1 cellular context compared by ENCODE assay signal in the genomic region with DNA sequence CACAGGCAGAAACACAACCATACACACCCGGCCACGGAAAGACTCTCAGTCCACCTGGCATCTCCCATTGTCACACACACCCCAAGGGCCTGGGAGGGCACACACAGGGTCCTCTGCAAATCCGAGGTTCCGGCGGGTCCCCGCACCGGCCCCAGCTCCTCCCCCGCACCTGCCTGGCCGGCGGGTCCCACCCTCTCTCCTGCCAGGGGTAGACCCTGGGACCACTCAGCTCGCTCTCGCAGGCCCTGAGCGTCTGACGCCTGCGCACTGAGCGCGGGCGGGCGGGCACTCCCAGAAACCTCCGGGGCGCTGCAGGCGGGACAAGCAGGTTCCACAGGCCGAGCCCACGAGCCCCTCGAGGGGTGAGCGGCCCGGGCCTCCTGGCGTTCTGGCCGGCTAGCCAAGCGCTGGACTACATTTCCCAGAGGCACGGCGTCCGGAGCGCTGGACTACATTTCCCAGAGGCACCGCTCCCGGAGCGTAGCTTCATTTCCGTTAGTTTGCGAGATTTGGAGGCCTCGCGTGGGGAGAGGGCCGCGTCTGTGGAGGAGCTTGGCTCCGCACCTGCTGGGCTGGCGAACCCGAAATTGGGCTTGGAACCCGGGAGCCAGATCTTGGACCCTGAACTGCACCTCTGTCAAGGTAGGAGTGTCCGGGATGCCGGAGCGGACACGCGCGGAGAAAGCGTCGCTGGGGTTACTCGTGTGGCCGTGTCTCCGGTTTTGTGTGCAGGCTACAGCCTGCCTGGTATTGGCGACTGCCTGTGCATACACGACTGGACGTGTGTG.
A peak's percentile ranks its signal among the peaks of the same experiment; 100 is the strongest.
TF ChIP-seq lines count a peak whose summit lies in the region.

A gene (plus strand): TSS at position 505 of the 788 bp plus-strand sequence. CDS start 10,686 bp downstream, outside the sequence.

TF ChIP-seq in HepG2, 621 proteins besides CTCF, POLR2A, EP300 and RAD21 (continued from another document and continues in another):
- TF ChIP-seq, protein P1, sequence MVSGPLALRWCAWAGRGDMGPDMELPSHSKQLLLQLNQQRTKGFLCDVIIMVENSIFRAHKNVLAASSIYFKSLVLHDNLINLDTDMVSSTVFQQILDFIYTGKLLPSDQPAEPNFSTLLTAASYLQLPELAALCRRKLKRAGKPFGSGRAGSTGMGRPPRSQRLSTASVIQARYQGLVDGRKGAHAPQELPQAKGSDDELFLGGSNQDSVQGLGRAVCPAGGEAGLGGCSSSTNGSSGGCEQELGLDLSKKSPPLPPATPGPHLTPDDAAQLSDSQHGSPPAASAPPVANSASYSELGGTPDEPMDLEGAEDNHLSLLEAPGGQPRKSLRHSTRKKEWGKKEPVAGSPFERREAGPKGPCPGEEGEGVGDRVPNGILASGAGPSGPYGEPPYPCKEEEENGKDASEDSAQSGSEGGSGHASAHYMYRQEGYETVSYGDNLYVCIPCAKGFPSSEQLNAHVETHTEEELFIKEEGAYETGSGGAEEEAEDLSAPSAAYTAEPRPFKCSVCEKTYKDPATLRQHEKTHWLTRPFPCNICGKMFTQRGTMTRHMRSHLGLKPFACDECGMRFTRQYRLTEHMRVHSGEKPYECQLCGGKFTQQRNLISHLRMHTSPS (CRISPR knock-in tag; IDR thresholded peaks at IDR 0.05; ENCODE audit: low read depth) = no peak
- no peak for TF ChIP-seq ZFP36L1 (CRISPR knock-in tag; IDR thresholded peaks at IDR 0.05)
- no peak for TF ChIP-seq PAX8 (CRISPR knock-in tag; IDR thresholded peaks at IDR 0.05; ENCODE audit: borderline replicate concordance)
- TF ChIP-seq, protein P2, sequence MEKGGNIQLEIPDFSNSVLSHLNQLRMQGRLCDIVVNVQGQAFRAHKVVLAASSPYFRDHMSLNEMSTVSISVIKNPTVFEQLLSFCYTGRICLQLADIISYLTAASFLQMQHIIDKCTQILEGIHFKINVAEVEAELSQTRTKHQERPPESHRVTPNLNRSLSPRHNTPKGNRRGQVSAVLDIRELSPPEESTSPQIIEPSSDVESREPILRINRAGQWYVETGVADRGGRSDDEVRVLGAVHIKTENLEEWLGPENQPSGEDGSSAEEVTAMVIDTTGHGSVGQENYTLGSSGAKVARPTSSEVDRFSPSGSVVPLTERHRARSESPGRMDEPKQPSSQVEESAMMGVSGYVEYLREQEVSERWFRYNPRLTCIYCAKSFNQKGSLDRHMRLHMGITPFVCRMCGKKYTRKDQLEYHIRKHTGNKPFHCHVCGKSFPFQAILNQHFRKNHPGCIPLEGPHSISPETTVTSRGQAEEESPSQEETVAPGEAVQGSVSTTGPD (CRISPR knock-in tag; IDR thresholded peaks at IDR 0.05) = no peak
- TF ChIP-seq REXO4 (CRISPR knock-in tag; IDR thresholded peaks at IDR 0.05; ENCODE audit: borderline replicate concordance) = no peak
- no peak for TF ChIP-seq PHF5A (CRISPR knock-in tag; IDR thresholded peaks at IDR 0.05; ENCODE audit: low read depth, unreplicated experiment)
- TF ChIP-seq, protein P3, sequence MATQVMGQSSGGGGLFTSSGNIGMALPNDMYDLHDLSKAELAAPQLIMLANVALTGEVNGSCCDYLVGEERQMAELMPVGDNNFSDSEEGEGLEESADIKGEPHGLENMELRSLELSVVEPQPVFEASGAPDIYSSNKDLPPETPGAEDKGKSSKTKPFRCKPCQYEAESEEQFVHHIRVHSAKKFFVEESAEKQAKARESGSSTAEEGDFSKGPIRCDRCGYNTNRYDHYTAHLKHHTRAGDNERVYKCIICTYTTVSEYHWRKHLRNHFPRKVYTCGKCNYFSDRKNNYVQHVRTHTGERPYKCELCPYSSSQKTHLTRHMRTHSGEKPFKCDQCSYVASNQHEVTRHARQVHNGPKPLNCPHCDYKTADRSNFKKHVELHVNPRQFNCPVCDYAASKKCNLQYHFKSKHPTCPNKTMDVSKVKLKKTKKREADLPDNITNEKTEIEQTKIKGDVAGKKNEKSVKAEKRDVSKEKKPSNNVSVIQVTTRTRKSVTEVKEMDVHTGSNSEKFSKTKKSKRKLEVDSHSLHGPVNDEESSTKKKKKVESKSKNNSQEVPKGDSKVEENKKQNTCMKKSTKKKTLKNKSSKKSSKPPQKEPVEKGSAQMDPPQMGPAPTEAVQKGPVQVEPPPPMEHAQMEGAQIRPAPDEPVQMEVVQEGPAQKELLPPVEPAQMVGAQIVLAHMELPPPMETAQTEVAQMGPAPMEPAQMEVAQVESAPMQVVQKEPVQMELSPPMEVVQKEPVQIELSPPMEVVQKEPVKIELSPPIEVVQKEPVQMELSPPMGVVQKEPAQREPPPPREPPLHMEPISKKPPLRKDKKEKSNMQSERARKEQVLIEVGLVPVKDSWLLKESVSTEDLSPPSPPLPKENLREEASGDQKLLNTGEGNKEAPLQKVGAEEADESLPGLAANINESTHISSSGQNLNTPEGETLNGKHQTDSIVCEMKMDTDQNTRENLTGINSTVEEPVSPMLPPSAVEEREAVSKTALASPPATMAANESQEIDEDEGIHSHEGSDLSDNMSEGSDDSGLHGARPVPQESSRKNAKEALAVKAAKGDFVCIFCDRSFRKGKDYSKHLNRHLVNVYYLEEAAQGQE (IDR thresholded peaks at IDR 0.05; ENCODE audit: borderline replicate concordance in 1 of 2, low read depth in 1 of 2, low read length in 2 of 2) = no peak
- TF ChIP-seq, protein P4, sequence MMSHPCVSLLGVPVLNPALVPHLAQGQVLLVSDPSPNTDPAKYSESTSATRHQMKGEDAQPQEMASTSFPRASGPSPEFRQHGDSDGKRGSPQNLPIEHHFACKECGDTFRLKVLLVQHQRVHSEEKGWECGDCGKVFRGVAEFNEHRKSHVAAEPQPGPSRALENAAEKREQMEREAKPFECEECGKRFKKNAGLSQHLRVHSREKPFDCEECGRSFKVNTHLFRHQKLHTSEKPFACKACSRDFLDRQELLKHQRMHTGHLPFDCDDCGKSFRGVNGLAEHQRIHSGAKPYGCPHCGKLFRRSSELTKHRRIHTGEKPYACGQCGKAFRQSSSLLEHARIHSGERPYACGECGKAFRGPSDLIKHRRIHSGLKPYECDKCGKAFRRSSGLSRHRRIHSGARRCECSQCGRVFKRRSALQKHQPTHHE (CRISPR knock-in tag; IDR thresholded peaks at IDR 0.05; ENCODE audit: borderline replicate concordance) = no peak
- peak; percentile 57; the same call in 1 of the 2 replicates for TF ChIP-seq MZF1 (CRISPR knock-in tag; IDR thresholded peaks at IDR 0.05; ENCODE audit: borderline replicate concordance)
- TF ChIP-seq, protein P5, sequence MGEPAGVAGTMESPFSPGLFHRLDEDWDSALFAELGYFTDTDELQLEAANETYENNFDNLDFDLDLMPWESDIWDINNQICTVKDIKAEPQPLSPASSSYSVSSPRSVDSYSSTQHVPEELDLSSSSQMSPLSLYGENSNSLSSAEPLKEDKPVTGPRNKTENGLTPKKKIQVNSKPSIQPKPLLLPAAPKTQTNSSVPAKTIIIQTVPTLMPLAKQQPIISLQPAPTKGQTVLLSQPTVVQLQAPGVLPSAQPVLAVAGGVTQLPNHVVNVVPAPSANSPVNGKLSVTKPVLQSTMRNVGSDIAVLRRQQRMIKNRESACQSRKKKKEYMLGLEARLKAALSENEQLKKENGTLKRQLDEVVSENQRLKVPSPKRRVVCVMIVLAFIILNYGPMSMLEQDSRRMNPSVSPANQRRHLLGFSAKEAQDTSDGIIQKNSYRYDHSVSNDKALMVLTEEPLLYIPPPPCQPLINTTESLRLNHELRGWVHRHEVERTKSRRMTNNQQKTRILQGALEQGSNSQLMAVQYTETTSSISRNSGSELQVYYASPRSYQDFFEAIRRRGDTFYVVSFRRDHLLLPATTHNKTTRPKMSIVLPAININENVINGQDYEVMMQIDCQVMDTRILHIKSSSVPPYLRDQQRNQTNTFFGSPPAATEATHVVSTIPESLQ (CRISPR knock-in tag; conservative IDR thresholded peaks at IDR 0.05) = no peak
- no peak for TF ChIP-seq ZFP36L2 (CRISPR knock-in tag; IDR thresholded peaks at IDR 0.05)
- TF ChIP-seq NCOR1 (IDR thresholded peaks at IDR 0.05; ENCODE audit: borderline replicate concordance, low read length) = no peak
- TF ChIP-seq, protein P6, sequence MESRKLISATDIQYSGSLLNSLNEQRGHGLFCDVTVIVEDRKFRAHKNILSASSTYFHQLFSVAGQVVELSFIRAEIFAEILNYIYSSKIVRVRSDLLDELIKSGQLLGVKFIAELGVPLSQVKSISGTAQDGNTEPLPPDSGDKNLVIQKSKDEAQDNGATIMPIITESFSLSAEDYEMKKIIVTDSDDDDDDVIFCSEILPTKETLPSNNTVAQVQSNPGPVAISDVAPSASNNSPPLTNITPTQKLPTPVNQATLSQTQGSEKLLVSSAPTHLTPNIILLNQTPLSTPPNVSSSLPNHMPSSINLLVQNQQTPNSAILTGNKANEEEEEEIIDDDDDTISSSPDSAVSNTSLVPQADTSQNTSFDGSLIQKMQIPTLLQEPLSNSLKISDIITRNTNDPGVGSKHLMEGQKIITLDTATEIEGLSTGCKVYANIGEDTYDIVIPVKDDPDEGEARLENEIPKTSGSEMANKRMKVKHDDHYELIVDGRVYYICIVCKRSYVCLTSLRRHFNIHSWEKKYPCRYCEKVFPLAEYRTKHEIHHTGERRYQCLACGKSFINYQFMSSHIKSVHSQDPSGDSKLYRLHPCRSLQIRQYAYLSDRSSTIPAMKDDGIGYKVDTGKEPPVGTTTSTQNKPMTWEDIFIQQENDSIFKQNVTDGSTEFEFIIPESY (CRISPR knock-in tag; IDR thresholded peaks at IDR 0.05) = no peak; the same call in 1 of the 2 replicates
- TF ChIP-seq SRY (CRISPR knock-in tag; IDR thresholded peaks at IDR 0.05) = no peak
- TF ChIP-seq EHMT2 (IDR thresholded peaks at IDR 0.05; ENCODE audit: borderline replicate concordance, low read depth, low read length) = no peak; the same call in 1 of the 2 replicates
- TF ChIP-seq FOXP1 (IDR thresholded peaks at IDR 0.05) = no peak
- TF ChIP-seq FOXP1 (CRISPR knock-in tag; IDR thresholded peaks at IDR 0.05) = no peak
- no peak for TF ChIP-seq CHCHD3 (CRISPR knock-in tag; IDR thresholded peaks at IDR 0.05)
- TF ChIP-seq NRL (CRISPR knock-in tag; IDR thresholded peaks at IDR 0.05; ENCODE audit: borderline replicate concordance) = peak; percentile 95
- TF ChIP-seq FOXO1 (CRISPR knock-in tag; IDR thresholded peaks at IDR 0.05) = no peak
- peak; percentile 43; the same call in 1 of the 2 replicates for TF ChIP-seq NFYB (CRISPR knock-in tag; IDR thresholded peaks at IDR 0.05)
- TF ChIP-seq ETV6 (CRISPR knock-in tag; conservative IDR thresholded peaks at IDR 0.05) = no peak
- TF ChIP-seq, protein P7, sequence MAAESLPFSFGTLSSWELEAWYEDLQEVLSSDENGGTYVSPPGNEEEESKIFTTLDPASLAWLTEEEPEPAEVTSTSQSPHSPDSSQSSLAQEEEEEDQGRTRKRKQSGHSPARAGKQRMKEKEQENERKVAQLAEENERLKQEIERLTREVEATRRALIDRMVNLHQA (CRISPR knock-in tag; IDR thresholded peaks at IDR 0.05) = no peak
- no peak for TF ChIP-seq NR2F2 (IDR thresholded peaks at IDR 0.05; ENCODE audit: borderline replicate concordance, low read depth)
- TF ChIP-seq ZNF619 (CRISPR knock-in tag; IDR thresholded peaks at IDR 0.05) = no peak; the same call in 1 of the 2 replicates
- no peak for TF ChIP-seq ZNF773 (CRISPR knock-in tag; IDR thresholded peaks at IDR 0.05; ENCODE audit: borderline replicate concordance)
- no peak for TF ChIP-seq TSC22D2 (CRISPR knock-in tag; IDR thresholded peaks at IDR 0.05; ENCODE audit: borderline replicate concordance)
- TF ChIP-seq RBFOX2 (IDR thresholded peaks at IDR 0.05; ENCODE audit: low read depth, low read length) = peak; percentile 82
- TF ChIP-seq ZNF383 (CRISPR knock-in tag; IDR thresholded peaks at IDR 0.05; ENCODE audit: borderline replicate concordance) = 0 out of 2 replicates have a peak, but pooled peaks have one; percentile 40
- TF ChIP-seq ZBTB21 (CRISPR knock-in tag; IDR thresholded peaks at IDR 0.05) = no peak
- TF ChIP-seq PHF8 (CRISPR knock-in tag; IDR thresholded peaks at IDR 0.05) = peak; percentile 87
- TF ChIP-seq, protein P8, sequence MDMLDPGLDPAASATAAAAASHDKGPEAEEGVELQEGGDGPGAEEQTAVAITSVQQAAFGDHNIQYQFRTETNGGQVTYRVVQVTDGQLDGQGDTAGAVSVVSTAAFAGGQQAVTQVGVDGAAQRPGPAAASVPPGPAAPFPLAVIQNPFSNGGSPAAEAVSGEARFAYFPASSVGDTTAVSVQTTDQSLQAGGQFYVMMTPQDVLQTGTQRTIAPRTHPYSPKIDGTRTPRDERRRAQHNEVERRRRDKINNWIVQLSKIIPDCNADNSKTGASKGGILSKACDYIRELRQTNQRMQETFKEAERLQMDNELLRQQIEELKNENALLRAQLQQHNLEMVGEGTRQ (IDR thresholded peaks at IDR 0.05; ENCODE audit: low read depth, low read length) = no peak
- TF ChIP-seq, protein P8 (CRISPR knock-in tag; IDR thresholded peaks at IDR 0.05; ENCODE audit: borderline replicate concordance) = peak; percentile 35; the same call in 1 of the 2 replicates
- TF ChIP-seq, protein P9, sequence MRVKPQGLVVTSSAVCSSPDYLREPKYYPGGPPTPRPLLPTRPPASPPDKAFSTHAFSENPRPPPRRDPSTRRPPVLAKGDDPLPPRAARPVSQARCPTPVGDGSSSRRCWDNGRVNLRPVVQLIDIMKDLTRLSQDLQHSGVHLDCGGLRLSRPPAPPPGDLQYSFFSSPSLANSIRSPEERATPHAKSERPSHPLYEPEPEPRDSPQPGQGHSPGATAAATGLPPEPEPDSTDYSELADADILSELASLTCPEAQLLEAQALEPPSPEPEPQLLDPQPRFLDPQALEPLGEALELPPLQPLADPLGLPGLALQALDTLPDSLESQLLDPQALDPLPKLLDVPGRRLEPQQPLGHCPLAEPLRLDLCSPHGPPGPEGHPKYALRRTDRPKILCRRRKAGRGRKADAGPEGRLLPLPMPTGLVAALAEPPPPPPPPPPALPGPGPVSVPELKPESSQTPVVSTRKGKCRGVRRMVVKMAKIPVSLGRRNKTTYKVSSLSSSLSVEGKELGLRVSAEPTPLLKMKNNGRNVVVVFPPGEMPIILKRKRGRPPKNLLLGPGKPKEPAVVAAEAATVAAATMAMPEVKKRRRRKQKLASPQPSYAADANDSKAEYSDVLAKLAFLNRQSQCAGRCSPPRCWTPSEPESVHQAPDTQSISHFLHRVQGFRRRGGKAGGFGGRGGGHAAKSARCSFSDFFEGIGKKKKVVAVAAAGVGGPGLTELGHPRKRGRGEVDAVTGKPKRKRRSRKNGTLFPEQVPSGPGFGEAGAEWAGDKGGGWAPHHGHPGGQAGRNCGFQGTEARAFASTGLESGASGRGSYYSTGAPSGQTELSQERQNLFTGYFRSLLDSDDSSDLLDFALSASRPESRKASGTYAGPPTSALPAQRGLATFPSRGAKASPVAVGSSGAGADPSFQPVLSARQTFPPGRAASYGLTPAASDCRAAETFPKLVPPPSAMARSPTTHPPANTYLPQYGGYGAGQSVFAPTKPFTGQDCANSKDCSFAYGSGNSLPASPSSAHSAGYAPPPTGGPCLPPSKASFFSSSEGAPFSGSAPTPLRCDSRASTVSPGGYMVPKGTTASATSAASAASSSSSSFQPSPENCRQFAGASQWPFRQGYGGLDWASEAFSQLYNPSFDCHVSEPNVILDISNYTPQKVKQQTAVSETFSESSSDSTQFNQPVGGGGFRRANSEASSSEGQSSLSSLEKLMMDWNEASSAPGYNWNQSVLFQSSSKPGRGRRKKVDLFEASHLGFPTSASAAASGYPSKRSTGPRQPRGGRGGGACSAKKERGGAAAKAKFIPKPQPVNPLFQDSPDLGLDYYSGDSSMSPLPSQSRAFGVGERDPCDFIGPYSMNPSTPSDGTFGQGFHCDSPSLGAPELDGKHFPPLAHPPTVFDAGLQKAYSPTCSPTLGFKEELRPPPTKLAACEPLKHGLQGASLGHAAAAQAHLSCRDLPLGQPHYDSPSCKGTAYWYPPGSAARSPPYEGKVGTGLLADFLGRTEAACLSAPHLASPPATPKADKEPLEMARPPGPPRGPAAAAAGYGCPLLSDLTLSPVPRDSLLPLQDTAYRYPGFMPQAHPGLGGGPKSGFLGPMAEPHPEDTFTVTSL (CRISPR knock-in tag; IDR thresholded peaks at IDR 0.05; ENCODE audit: borderline replicate concordance) = no peak
